Comparison of ENCODE assay signal across 9 cellular contexts in genomic region chr2:132850688-132851087, GRCh38.
"Had no signal": no experiment of that assay in that cellular context is flagged by ENCODE, and none has a peak within 500 bp of the region (broad histone marks: within the 10 kb centered on the region; RNA-seq: fewer than 3 reads in every experiment).

No MANE protein-coding gene starts in this region.

- H3K9me3 ChIP-seq: HAP-1 had no signal

- H3K4me1 ChIP-seq: HAP-1 had no signal

- H3K36me3 Mint-ChIP-seq: IgD-negative memory B cell had no signal

- H3K4me3 Mint-ChIP-seq: HFFc6, IgD-negative memory B cell had no signal

- DNase-seq: GM23248, GOT3, H7, HFFc6 had no signal

- ATAC-seq: HCT116, HepG2 had no signal

- H3K4me1 Mint-ChIP-seq: IgD-negative memory B cell had no signal

- H3K9me3 Mint-ChIP-seq: HFFc6, IgD-negative memory B cell had no signal

- H3K4me3 ChIP-seq: GM23248, HAP-1 had no signal

- H3K27ac ChIP-seq: GM23248, HL-60 had no signal

- H3K27ac Mint-ChIP-seq: HFFc6, IgD-negative memory B cell had no signal

- H3K36me3 ChIP-seq: HAP-1 had no signal
